ENCODE assay signal across 8 cellular contexts in genomic region chr4:143186202-143186601, GRCh38. TPM values are rescaled to one million over a fixed set of nuclear protein-coding genes. Genes with fewer than 3 reads are reported as not detected.
DNase-seq lines count a peak whose midpoint lies in the region; ATAC-seq, FAIRE-seq and TF ChIP-seq lines count a peak whose summit lies in the region.

No MANE protein-coding gene starts in this region.

- TF ChIP-seq POLR2A in testis (IDR thresholded peaks at IDR 0.05) = no peak

- no peaks in the 10 kb centered on the region for H3K9me3 Mint-ChIP-seq in activated CD4-positive, alpha-beta T cell treated with anti-CD3 and anti-CD28 coated beads, Interleukin-2, amount 10 ng/mL, durations not matched to agents 24 days and 14 days
- H3K9me3 Mint-ChIP-seq in activated naive CD4-positive, alpha-beta T cell treated with anti-CD3 and anti-CD28 coated beads, Interleukin-2, amount 50 U/mL, for 72 hours = peaks cover 0 to under 1% of the 10 kb centered on the region in 2 donors

- H3K4me1 ChIP-seq in kidney (ENCODE audit: control insufficient read depth in 1 of 2, insufficient read depth in 1 of 2, low read depth in 1 of 2, low read length in 2 of 2) (peaks cover 4 to 16% of the 10 kb centered on the region in 2 donors), testis (peaks cover 20% of the 10 kb centered on the region)

- H3K27ac Mint-ChIP-seq in activated CD4-positive, alpha-beta T cell treated with anti-CD3 and anti-CD28 coated beads, Interleukin-2, amount 10 ng/mL, durations not matched to agents 24 days and 14 days = peak overlapping the region; percentile 95
- peak overlapping the region; percentile 93 to 98 for H3K27ac Mint-ChIP-seq in activated naive CD4-positive, alpha-beta T cell treated with anti-CD3 and anti-CD28 coated beads, Interleukin-2, amount 50 U/mL, for 72 hours

- H3K4me3 ChIP-seq in kidney (ENCODE audit: low read length in 2 of 2) = peak overlapping the region; percentile 94 to 96
- peak overlapping the region; percentile 92 to 97 for H3K4me3 ChIP-seq in testis

- FAIRE-seq in kidney (lab: Jason Lieb, UNC) = no peak

- H3K36me3 ChIP-seq in kidney (ENCODE audit: control insufficient read depth in 1 of 2, insufficient read depth in 2 of 2, low read length in 2 of 2) (peaks cover 0 to 4% of the 10 kb centered on the region in 2 donors), testis (ENCODE audit: low read depth, missing control alignments) (no peaks in the 10 kb centered on the region)

- 1 to 3% methylated on average over 6 of the region's 6 CpGs for WGBS in testis, 2 donors

- peaks cover 52% of the 10 kb centered on the region for H3K4me1 Mint-ChIP-seq in activated CD4-positive, alpha-beta T cell treated with anti-CD3 and anti-CD28 coated beads, Interleukin-2, amount 10 ng/mL, durations not matched to agents 24 days and 14 days

- H3K9me3 ChIP-seq in kidney (ENCODE audit: control insufficient read depth in 1 of 2, low read length in 2 of 2) (no peaks in the 10 kb centered on the region), testis (no peaks in the 10 kb centered on the region)

- H3K4me3 Mint-ChIP-seq in activated CD4-positive, alpha-beta T cell treated with anti-CD3 and anti-CD28 coated beads, Interleukin-2, amount 10 ng/mL, durations not matched to agents 24 days and 14 days = peak overlapping the region; percentile 90

- no peaks in the 10 kb centered on the region for H3K27me3 Mint-ChIP-seq in activated CD4-positive, alpha-beta T cell treated with anti-CD3 and anti-CD28 coated beads, Interleukin-2, amount 10 ng/mL, durations not matched to agents 24 days and 14 days

- TF ChIP-seq CTCF in kidney (IDR thresholded peaks at IDR 0.05; ENCODE audit: borderline replicate concordance, extremely low read depth, insufficient read depth) = no peak
- no peak for TF ChIP-seq CTCF in testis (IDR thresholded peaks at IDR 0.05)

- H3K9ac ChIP-seq in kidney (ENCODE audit: low read length in 2 of 2) = peak overlapping the region; percentile 87 to 88

- no peak for DNase-seq in activated CD4-positive, alpha-beta T cell treated with anti-CD3 and anti-CD28 coated beads, Interleukin-2, amount 10 ng/mL, durations not matched to agents 24 days and 14 days
- DNase-seq in activated CD4-positive, alpha-beta T cell treated with anti-CD3 and anti-CD28 coated beads for 4 hours = no peak
- DNase-seq in activated naive CD4-positive, alpha-beta T cell treated with anti-CD3 and anti-CD28 coated beads, Interleukin-2, amount 50 U/mL, for 72 hours (ENCODE audit: low spot score in 2 of 2) = no peak
- DNase-seq in kidney = no peak
- DNase-seq in testis = no peak
- DNase-seq in iPS-NIHi11 (ENCODE audit: low spot score) = no peak
- DNase-seq in SKM-1 treated with dmso at 0.1 percent for 144 hours (lab: John Stamatoyannopoulos, UW; ENCODE audit: unreplicated experiment) = no peak
- no peak for DNase-seq in AG08395 (ENCODE audit: low spot score)

- peaks cover 43% of the 10 kb centered on the region for H3K36me3 Mint-ChIP-seq in activated CD4-positive, alpha-beta T cell treated with anti-CD3 and anti-CD28 coated beads, Interleukin-2, amount 10 ng/mL, durations not matched to agents 24 days and 14 days (ENCODE audit: low read depth)
- H3K36me3 Mint-ChIP-seq in activated naive CD4-positive, alpha-beta T cell treated with anti-CD3 and anti-CD28 coated beads, Interleukin-2, amount 50 U/mL, for 72 hours = peaks cover 23 to 47% of the 10 kb centered on the region in 2 donors

- intact Hi-C loops in activated CD4-positive, alpha-beta T cell treated with anti-CD3 and anti-CD28 coated beads, Interleukin-2, amount 10 ng/mL, durations not matched to agents 24 days and 14 days (cut with micrococcal nuclease) = loop anchor here (5.0 to 10.0 kb wide), 6 partner anchors 216 to 1961 kb away; partner anchors contain the start of genes IL15, INPP4B and ZNF330
- intact Hi-C loops in kidney (cut with DNase I) = no loop called here
- intact Hi-C loops in testis (cut with DNase I; ENCODE audit: low total_unique reads) = no loop called here

- H3K27ac ChIP-seq in kidney (ENCODE audit: low read depth in 2 of 2, low read length in 2 of 2) (no peak overlapping the region), testis (peak overlapping the region in 1 of 2 donors; percentile 14)

- no peak for ATAC-seq in activated naive CD4-positive, alpha-beta T cell treated with anti-CD3 and anti-CD28 coated beads, Interleukin-2, amount 50 U/mL, for 72 hours

- H3K27me3 ChIP-seq in testis = no peaks in the 10 kb centered on the region

RNA-seq across cellular contexts. Expression of gene USP38, which starts 1.5 kb away (rescaled TPM):
- 28.5 and 28.7 TPM in 2 replicates for total RNA-seq in activated CD4-positive, alpha-beta T cell treated with anti-CD3 and anti-CD28 coated beads, Interleukin-2, amount 10 ng/mL, durations not matched to agents 24 days and 14 days
- 10 to 100 TPM; 18.0 to 19.4 TPM for total RNA-seq in activated naive CD4-positive, alpha-beta T cell treated with anti-CD3 and anti-CD28 coated beads, Interleukin-2, amount 50 U/mL, for 72 hours
- 21.9 TPM for total RNA-seq in kidney
- 5.2 TPM for polyA plus RNA-seq in kidney (ENCODE audit: insufficient read depth, low read depth, low replicate concordance)
- 10 to 100 TPM; 22.9 to 23.8 TPM for total RNA-seq in testis
- 21.2 TPM for polyA plus RNA-seq in testis (ENCODE audit: insufficient read depth, low read depth, low replicate concordance)
